1 cellular context compared by ENCODE assay signal in the genomic region with DNA sequence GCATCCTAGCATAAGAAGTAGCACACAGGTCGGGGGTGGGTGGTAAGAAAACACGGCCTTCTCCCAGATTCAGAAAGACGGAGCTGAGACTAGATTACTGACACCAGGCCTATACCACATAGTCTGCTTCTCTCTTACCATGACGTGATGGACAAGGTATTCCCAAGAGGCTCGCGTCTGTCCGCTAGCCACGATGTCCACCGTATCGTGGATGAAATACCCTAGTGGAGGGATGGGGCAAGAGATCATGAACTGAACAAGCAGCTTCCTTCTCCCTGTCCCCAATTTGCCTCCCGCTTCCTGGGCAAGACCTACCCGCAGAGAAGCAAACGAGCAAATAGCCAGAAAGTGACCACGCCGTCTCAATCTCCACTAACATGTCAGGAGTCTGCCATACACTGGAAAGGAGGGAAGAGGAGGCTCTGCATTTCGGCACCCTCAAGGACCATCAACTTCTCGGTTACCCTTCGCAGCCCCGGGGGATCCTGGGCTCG.
A peak's percentile ranks its signal among the peaks of the same experiment; 100 is the strongest.
TF ChIP-seq lines count a peak whose summit lies in the region.

No MANE protein-coding gene starts in this region.

TF ChIP-seq in HEK293, 187 proteins besides CTCF, POLR2A, EP300 and RAD21 (continued from another document and continues in another):
- TF ChIP-seq ZNF398 (tag by site-specific recombination; IDR thresholded peaks at IDR 0.05) (no peak), ZNF48 (tag by site-specific recombination; IDR thresholded peaks at IDR 0.05) (no peak), ZFP37 (tag by site-specific recombination; IDR thresholded peaks at IDR 0.05) (peak; percentile 66; the same call in 1 of the 2 replicates), SP7 (tag by site-specific recombination; IDR thresholded peaks at IDR 0.05) (no peak; the same call in none of the 2 replicates), ZFP69B (tag by site-specific recombination; IDR thresholded peaks at IDR 0.05) (peak; percentile 13; the same call in 1 of the 2 replicates), ZNF138 (tag by site-specific recombination; IDR thresholded peaks at IDR 0.05; ENCODE audit: borderline replicate concordance) (no peak), ZNF555 (tag by site-specific recombination; conservative IDR thresholded peaks at IDR 0.05) (no peak), ZSCAN23 (tag by site-specific recombination; IDR thresholded peaks at IDR 0.05) (peak; percentile 11; the same call in 1 of the 2 replicates), SP2 (tag by site-specific recombination; IDR thresholded peaks at IDR 0.05) (peak; percentile 34; the same call in 1 of the 2 replicates), ZNF350 (tag by site-specific recombination; IDR thresholded peaks at IDR 0.05) (no peak), REST (tag by site-specific recombination; IDR thresholded peaks at IDR 0.05) (peak; percentile 12; the same call in 1 of the 2 replicates), SALL2 (tag by site-specific recombination; IDR thresholded peaks at IDR 0.05; ENCODE audit: borderline replicate concordance) (no peak), ZNF202 (tag by site-specific recombination; IDR thresholded peaks at IDR 0.05; ENCODE audit: borderline replicate concordance) (no peak), ZNF624 (tag by site-specific recombination; IDR thresholded peaks at IDR 0.05) (no peak; the same call in 1 of the 2 replicates), GLI2 (tag by site-specific recombination; IDR thresholded peaks at IDR 0.05; ENCODE audit: borderline replicate concordance, low read depth) (no peak), ZNF19 (tag by site-specific recombination; IDR thresholded peaks at IDR 0.05; ENCODE audit: low read depth) (no peak), ZNF423 (tag by site-specific recombination; IDR thresholded peaks at IDR 0.05) (no peak), ZNF354C (tag by site-specific recombination; IDR thresholded peaks at IDR 0.05; ENCODE audit: borderline replicate concordance, low read depth) (no peak), ZNF530 (tag by site-specific recombination; IDR thresholded peaks at IDR 0.05; ENCODE audit: low read depth) (no peak), ZNF175 (tag by site-specific recombination; IDR thresholded peaks at IDR 0.05) (no peak), ZNF548 (tag by site-specific recombination; IDR thresholded peaks at IDR 0.05) (no peak)
- TF ChIP-seq, protein P1, sequence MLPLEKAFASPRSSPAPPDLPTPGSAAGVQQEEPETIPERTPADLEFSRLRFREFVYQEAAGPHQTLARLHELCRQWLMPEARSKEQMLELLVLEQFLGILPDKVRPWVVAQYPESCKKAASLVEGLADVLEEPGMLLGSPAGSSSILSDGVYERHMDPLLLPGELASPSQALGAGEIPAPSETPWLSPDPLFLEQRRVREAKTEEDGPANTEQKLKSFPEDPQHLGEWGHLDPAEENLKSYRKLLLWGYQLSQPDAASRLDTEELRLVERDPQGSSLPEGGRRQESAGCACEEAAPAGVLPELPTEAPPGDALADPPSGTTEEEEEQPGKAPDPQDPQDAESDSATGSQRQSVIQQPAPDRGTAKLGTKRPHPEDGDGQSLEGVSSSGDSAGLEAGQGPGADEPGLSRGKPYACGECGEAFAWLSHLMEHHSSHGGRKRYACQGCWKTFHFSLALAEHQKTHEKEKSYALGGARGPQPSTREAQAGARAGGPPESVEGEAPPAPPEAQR (tag by site-specific recombination; IDR thresholded peaks at IDR 0.05), result no peak
- TF ChIP-seq, protein P2, sequence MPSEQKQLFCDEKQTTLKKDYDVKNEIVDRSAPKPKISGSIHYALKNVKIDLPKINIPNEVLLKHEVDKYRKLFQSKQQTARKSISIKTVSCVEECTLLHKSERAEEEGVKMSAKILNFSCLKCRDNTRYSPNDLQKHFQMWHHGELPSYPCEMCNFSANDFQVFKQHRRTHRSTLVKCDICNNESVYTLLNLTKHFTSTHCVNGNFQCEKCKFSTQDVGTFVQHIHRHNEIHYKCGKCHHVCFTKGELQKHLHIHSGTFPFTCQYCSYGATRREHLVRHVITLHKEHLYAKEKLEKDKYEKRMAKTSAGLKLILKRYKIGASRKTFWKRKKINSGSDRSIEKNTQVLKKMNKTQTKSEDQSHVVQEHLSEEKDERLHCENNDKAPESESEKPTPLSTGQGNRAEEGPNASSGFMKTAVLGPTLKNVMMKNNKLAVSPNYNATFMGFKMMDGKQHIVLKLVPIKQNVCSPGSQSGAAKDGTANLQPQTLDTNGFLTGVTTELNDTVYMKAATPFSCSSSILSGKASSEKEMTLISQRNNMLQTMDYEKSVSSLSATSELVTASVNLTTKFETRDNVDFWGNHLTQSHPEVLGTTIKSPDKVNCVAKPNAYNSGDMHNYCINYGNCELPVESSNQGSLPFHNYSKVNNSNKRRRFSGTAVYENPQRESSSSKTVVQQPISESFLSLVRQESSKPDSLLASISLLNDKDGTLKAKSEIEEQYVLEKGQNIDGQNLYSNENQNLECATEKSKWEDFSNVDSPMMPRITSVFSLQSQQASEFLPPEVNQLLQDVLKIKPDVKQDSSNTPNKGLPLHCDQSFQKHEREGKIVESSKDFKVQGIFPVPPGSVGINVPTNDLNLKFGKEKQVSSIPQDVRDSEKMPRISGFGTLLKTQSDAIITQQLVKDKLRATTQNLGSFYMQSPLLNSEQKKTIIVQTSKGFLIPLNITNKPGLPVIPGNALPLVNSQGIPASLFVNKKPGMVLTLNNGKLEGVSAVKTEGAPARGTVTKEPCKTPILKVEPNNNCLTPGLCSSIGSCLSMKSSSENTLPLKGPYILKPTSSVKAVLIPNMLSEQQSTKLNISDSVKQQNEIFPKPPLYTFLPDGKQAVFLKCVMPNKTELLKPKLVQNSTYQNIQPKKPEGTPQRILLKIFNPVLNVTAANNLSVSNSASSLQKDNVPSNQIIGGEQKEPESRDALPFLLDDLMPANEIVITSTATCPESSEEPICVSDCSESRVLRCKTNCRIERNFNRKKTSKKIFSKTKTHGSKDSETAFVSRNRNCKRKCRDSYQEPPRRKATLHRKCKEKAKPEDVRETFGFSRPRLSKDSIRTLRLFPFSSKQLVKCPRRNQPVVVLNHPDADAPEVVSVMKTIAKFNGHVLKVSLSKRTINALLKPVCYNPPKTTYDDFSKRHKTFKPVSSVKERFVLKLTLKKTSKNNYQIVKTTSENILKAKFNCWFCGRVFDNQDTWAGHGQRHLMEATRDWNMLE (tag by site-specific recombination; conservative IDR thresholded peaks at IDR 0.05; ENCODE audit: low read depth), result no peak
- TF ChIP-seq, protein P3, sequence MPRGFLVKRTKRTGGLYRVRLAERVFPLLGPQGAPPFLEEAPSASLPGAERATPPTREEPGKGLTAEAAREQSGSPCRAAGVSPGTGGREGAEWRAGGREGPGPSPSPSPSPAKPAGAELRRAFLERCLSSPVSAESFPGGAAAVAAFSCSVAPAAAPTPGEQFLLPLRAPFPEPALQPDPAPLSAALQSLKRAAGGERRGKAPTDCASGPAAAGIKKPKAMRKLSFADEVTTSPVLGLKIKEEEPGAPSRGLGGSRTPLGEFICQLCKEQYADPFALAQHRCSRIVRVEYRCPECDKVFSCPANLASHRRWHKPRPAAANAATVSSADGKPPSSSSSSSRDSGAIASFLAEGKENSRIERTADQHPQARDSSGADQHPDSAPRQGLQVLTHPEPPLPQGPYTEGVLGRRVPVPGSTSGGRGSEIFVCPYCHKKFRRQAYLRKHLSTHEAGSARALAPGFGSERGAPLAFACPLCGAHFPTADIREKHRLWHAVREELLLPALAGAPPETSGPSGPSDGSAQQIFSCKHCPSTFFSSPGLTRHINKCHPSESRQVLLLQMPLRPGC (tag by site-specific recombination; IDR thresholded peaks at IDR 0.05), result no peak
- TF ChIP-seq, protein P4, sequence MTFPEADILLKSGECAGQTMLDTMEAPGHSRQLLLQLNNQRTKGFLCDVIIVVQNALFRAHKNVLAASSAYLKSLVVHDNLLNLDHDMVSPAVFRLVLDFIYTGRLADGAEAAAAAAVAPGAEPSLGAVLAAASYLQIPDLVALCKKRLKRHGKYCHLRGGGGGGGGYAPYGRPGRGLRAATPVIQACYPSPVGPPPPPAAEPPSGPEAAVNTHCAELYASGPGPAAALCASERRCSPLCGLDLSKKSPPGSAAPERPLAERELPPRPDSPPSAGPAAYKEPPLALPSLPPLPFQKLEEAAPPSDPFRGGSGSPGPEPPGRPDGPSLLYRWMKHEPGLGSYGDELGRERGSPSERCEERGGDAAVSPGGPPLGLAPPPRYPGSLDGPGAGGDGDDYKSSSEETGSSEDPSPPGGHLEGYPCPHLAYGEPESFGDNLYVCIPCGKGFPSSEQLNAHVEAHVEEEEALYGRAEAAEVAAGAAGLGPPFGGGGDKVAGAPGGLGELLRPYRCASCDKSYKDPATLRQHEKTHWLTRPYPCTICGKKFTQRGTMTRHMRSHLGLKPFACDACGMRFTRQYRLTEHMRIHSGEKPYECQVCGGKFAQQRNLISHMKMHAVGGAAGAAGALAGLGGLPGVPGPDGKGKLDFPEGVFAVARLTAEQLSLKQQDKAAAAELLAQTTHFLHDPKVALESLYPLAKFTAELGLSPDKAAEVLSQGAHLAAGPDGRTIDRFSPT (tag by site-specific recombination; IDR thresholded peaks at IDR 0.05), result peak; percentile 84; the same call in 1 of the 2 replicates
- TF ChIP-seq, protein P5, sequence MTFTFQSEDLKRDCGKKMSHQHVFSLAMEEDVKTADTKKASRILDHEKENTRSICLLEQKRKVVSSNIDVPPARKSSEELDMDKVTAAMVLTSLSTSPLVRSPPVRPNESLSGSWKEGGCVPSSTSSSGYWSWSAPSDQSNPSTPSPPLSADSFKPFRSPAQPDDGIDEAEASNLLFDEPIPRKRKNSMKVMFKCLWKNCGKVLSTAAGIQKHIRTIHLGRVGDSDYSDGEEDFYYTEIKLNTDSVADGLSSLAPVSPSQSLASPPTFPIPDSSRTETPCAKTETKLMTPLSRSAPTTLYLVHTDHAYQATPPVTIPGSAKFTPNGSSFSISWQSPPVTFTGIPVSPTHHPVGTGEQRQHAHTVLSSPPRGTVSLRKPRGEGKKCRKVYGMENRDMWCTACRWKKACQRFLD (tag by site-specific recombination; IDR thresholded peaks at IDR 0.05), result no peak
- TF ChIP-seq, protein P6, sequence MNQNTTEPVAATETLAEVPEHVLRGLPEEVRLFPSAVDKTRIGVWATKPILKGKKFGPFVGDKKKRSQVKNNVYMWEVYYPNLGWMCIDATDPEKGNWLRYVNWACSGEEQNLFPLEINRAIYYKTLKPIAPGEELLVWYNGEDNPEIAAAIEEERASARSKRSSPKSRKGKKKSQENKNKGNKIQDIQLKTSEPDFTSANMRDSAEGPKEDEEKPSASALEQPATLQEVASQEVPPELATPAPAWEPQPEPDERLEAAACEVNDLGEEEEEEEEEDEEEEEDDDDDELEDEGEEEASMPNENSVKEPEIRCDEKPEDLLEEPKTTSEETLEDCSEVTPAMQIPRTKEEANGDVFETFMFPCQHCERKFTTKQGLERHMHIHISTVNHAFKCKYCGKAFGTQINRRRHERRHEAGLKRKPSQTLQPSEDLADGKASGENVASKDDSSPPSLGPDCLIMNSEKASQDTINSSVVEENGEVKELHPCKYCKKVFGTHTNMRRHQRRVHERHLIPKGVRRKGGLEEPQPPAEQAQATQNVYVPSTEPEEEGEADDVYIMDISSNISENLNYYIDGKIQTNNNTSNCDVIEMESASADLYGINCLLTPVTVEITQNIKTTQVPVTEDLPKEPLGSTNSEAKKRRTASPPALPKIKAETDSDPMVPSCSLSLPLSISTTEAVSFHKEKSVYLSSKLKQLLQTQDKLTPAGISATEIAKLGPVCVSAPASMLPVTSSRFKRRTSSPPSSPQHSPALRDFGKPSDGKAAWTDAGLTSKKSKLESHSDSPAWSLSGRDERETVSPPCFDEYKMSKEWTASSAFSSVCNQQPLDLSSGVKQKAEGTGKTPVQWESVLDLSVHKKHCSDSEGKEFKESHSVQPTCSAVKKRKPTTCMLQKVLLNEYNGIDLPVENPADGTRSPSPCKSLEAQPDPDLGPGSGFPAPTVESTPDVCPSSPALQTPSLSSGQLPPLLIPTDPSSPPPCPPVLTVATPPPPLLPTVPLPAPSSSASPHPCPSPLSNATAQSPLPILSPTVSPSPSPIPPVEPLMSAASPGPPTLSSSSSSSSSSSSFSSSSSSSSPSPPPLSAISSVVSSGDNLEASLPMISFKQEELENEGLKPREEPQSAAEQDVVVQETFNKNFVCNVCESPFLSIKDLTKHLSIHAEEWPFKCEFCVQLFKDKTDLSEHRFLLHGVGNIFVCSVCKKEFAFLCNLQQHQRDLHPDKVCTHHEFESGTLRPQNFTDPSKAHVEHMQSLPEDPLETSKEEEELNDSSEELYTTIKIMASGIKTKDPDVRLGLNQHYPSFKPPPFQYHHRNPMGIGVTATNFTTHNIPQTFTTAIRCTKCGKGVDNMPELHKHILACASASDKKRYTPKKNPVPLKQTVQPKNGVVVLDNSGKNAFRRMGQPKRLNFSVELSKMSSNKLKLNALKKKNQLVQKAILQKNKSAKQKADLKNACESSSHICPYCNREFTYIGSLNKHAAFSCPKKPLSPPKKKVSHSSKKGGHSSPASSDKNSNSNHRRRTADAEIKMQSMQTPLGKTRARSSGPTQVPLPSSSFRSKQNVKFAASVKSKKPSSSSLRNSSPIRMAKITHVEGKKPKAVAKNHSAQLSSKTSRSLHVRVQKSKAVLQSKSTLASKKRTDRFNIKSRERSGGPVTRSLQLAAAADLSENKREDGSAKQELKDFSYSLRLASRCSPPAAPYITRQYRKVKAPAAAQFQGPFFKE (tag by site-specific recombination; IDR thresholded peaks at IDR 0.05; ENCODE audit: borderline replicate concordance), result no peak
